In genomic region chr3:155129396-155129795, GRCh38 we compare ENCODE assay signal across 19 cellular contexts. TPM values are rescaled to one million over a fixed set of nuclear protein-coding genes. Genes with fewer than 3 reads are reported as not detected.
DNase-seq lines count a peak whose midpoint lies in the region; ATAC-seq and TF ChIP-seq lines count a peak whose summit lies in the region.
"Had no signal": no experiment of that assay in that cellular context is flagged by ENCODE, and none has a peak within 500 bp of the region (broad histone marks: within the 10 kb centered on the region; RNA-seq: fewer than 3 reads in every experiment).

No MANE protein-coding gene starts in this region.

- H3K36me3 Mint-ChIP-seq in natural killer cell treated with Interleukin-12 subunit alpha and Interleukin-12 subunit beta and Interleukin-15 and Interleukin-18, amount 100 ng/mL, for 72 hours = no peaks in the 10 kb centered on the region
- no peaks in the 10 kb centered on the region for H3K36me3 Mint-ChIP-seq in activated CD4-positive, alpha-beta memory T cell treated with anti-CD3 and anti-CD28 coated beads, Interleukin-2, amount 10 ng/mL, durations not matched to agents 7 days and 5 days (ENCODE audit: low read depth)
- H3K36me3 Mint-ChIP-seq: CD14-positive monocyte; CD4-positive, alpha-beta memory T cell had no signal

- peaks cover 72% of the 10 kb centered on the region for H3K79me2 ChIP-seq in DOHH2 (ENCODE audit: control insufficient read depth, low read length)
- peaks cover 13% of the 10 kb centered on the region for H3K79me2 ChIP-seq in OCI-LY1 (ENCODE audit: insufficient read depth, low read length)
- no peaks in the 10 kb centered on the region for H3K79me2 ChIP-seq in mesendoderm (ENCODE audit: control insufficient read depth, insufficient read depth, low read length)

- H3K4ac ChIP-seq in mesendoderm (ENCODE audit: low read depth, low read length) = no peak overlapping the region

- H3K4me1 ChIP-seq in DOHH2 (ENCODE audit: control insufficient read depth, low read length) (peaks cover 65% of the 10 kb centered on the region), OCI-LY1 (ENCODE audit: insufficient read depth, low read length, severe bottlenecking) (peaks cover 50% of the 10 kb centered on the region), mesendoderm (ENCODE audit: control insufficient read depth, low read depth, low read length) (no peaks in the 10 kb centered on the region), testis (no peaks in the 10 kb centered on the region)

- no peak overlapping the region for H2BK5ac ChIP-seq in mesendoderm (ENCODE audit: low read length)

- ATAC-seq in natural killer cell treated with Interleukin-12 subunit alpha and Interleukin-12 subunit beta and Interleukin-15 and Interleukin-18, amount 100 ng/mL, for 72 hours = no peak
- ATAC-seq: GM12878, HepG2 had no signal

- peaks cover 10% of the 10 kb centered on the region; the same call in 1 of the 2 replicates for H3F3A ChIP-seq in DOHH2 (ENCODE audit: control insufficient read depth, insufficient read depth)
- H3F3A ChIP-seq in OCI-LY1 (ENCODE audit: insufficient read depth, low read length) = no peaks in the 10 kb centered on the region

- no peak overlapping the region for H3K27ac Mint-ChIP-seq in natural killer cell treated with Interleukin-12 subunit alpha and Interleukin-12 subunit beta and Interleukin-15 and Interleukin-18, amount 100 ng/mL, for 72 hours
- H3K27ac Mint-ChIP-seq in activated CD4-positive, alpha-beta memory T cell treated with anti-CD3 and anti-CD28 coated beads, Interleukin-2, amount 10 ng/mL, durations not matched to agents 7 days and 5 days = no peak overlapping the region
- H3K27ac Mint-ChIP-seq: CD14-positive monocyte; CD4-positive, alpha-beta memory T cell; H9 had no signal

- H2BK120ac ChIP-seq in mesendoderm (ENCODE audit: low read depth, low read length) = no peak overlapping the region

- peak overlapping the region; percentile 59 for H3K27ac ChIP-seq in DOHH2 (ENCODE audit: low read depth, low read length)
- peak overlapping the region; percentile 34 for H3K27ac ChIP-seq in OCI-LY1 (ENCODE audit: low read depth, low read length, poor library complexity, severe bottlenecking)
- H3K27ac ChIP-seq in mesendoderm (ENCODE audit: low read depth, low read length) = no peak overlapping the region
- no peak overlapping the region for H3K27ac ChIP-seq in testis
- H3K27ac ChIP-seq: BLaER1 had no signal

- peaks cover 14% of the 10 kb centered on the region for H3K9me3 Mint-ChIP-seq in natural killer cell treated with Interleukin-12 subunit alpha and Interleukin-12 subunit beta and Interleukin-15 and Interleukin-18, amount 100 ng/mL, for 72 hours
- H3K9me3 Mint-ChIP-seq in activated CD4-positive, alpha-beta memory T cell treated with anti-CD3 and anti-CD28 coated beads, Interleukin-2, amount 10 ng/mL, durations not matched to agents 7 days and 5 days = peaks cover 4% of the 10 kb centered on the region
- H3K9me3 Mint-ChIP-seq: H9 had no signal

- H3K9me3 ChIP-seq in DOHH2 (ENCODE audit: control insufficient read depth, insufficient read depth, low read length) (no peaks in the 10 kb centered on the region), OCI-LY1 (ENCODE audit: low read length) (no peaks in the 10 kb centered on the region), testis (no peaks in the 10 kb centered on the region)

- WGBS in mesendoderm (ENCODE audit: extremely low coverage, insufficient coverage, low lambda C conversion rate) = no CpG with 5 or more reads among the region's 2 CpGs
- whole genome bisulfite sequencing in testis, 2 donors = 74 to 81% methylated on average over 2 of the region's 2 CpGs

- peak overlapping the region; percentile 50 for H3K4me3 ChIP-seq in DOHH2 (ENCODE audit: low read length)
- no peak overlapping the region for H3K4me3 ChIP-seq in OCI-LY1 (ENCODE audit: low read depth, low read length, poor library complexity, severe bottlenecking)
- no peak overlapping the region for H3K4me3 ChIP-seq in choroid plexus epithelial cell (ENCODE audit: low read depth, low read length)
- no peak overlapping the region for H3K4me3 ChIP-seq in mesendoderm (ENCODE audit: low read length)
- H3K4me3 ChIP-seq in testis = no peak overlapping the region
- H3K4me3 ChIP-seq: BLaER1, GM12878 had no signal

- no peaks in the 10 kb centered on the region for H3K4me1 Mint-ChIP-seq in natural killer cell treated with Interleukin-12 subunit alpha and Interleukin-12 subunit beta and Interleukin-15 and Interleukin-18, amount 100 ng/mL, for 72 hours (ENCODE audit: low read depth in 2 of 2)
- no peaks in the 10 kb centered on the region for H3K4me1 Mint-ChIP-seq in activated CD4-positive, alpha-beta memory T cell treated with anti-CD3 and anti-CD28 coated beads, Interleukin-2, amount 10 ng/mL, durations not matched to agents 7 days and 5 days
- H3K4me1 Mint-ChIP-seq: CD4-positive, alpha-beta memory T cell had no signal

- peak overlapping the region; percentile 62 for H3K4me2 ChIP-seq in DOHH2 (ENCODE audit: low read length)
- H3K4me2 ChIP-seq in OCI-LY1 (ENCODE audit: low read length) = no peak overlapping the region
- no peak overlapping the region for H3K4me2 ChIP-seq in mesendoderm (ENCODE audit: low read length)
- H3K4me2 ChIP-seq: BLaER1 had no signal

- no peak overlapping the region for H4K8ac ChIP-seq in mesendoderm (ENCODE audit: low read depth, low read length)

- CTCF ChIA-PET in activated CD4-positive, alpha-beta memory T cell treated with anti-CD3 and anti-CD28 coated beads, Interleukin-2, amount 10 ng/mL, durations not matched to agents 7 days and 5 days (lab: Charles Lee) = no interaction called here

- no peak overlapping the region for H4K5ac ChIP-seq in mesendoderm (ENCODE audit: low read length)

- DNase-seq in choroid plexus epithelial cell (ENCODE audit: low read depth) (peak; percentile 13), mesendoderm (peak; percentile 38), testis (no peak)
- no peak for DNase-seq in natural killer cell treated with Interleukin-12 subunit alpha and Interleukin-12 subunit beta and Interleukin-15 and Interleukin-18, amount 100 ng/mL, for 72 hours (ENCODE audit: low spot score)
- no peak for DNase-seq in activated CD4-positive, alpha-beta memory T cell treated with anti-CD3 and anti-CD28 coated beads, Interleukin-2, amount 10 ng/mL, durations not matched to agents 7 days and 5 days
- DNase-seq in activated naive CD4-positive, alpha-beta T cell treated with Interleukin-2 at 50 U/mL for 16 hours = no peak
- DNase-seq: 8988T; CD4-positive, alpha-beta memory T cell; DMS153; DMS79; EL; H9 had no signal

- H3K36me3 ChIP-seq in DOHH2 (ENCODE audit: control insufficient read depth, low read length) = peaks cover 84% of the 10 kb centered on the region
- peaks cover 87% of the 10 kb centered on the region for H3K36me3 ChIP-seq in OCI-LY1 (ENCODE audit: insufficient read depth, low read length)
- no peaks in the 10 kb centered on the region for H3K36me3 ChIP-seq in mesendoderm (ENCODE audit: control insufficient read depth, insufficient read depth, low read length)
- no peaks in the 10 kb centered on the region for H3K36me3 ChIP-seq in testis (ENCODE audit: low read depth, missing control alignments)
- H3K36me3 ChIP-seq: BLaER1 had no signal

- TF ChIP-seq POLR2A in testis (IDR thresholded peaks at IDR 0.05) = no peak

- H3K23ac ChIP-seq in mesendoderm (ENCODE audit: low read length) = no peak overlapping the region

- no peak overlapping the region for H2AK5ac ChIP-seq in mesendoderm (ENCODE audit: low read length)

- no peaks in the 10 kb centered on the region for H3K27me3 Mint-ChIP-seq in natural killer cell treated with Interleukin-12 subunit alpha and Interleukin-12 subunit beta and Interleukin-15 and Interleukin-18, amount 100 ng/mL, for 72 hours
- no peaks in the 10 kb centered on the region for H3K27me3 Mint-ChIP-seq in activated CD4-positive, alpha-beta memory T cell treated with anti-CD3 and anti-CD28 coated beads, Interleukin-2, amount 10 ng/mL, durations not matched to agents 7 days and 5 days
- H3K27me3 Mint-ChIP-seq: CD4-positive, alpha-beta memory T cell had no signal

- no peak for TF ChIP-seq CTCF in DOHH2 (IDR thresholded peaks at IDR 0.05; ENCODE audit: low read depth, low read length, poor library complexity, severe bottlenecking)
- no peak for TF ChIP-seq CTCF in OCI-LY1 (IDR thresholded peaks at IDR 0.05; ENCODE audit: low read length)
- no peak for TF ChIP-seq CTCF in choroid plexus epithelial cell (conservative IDR thresholded peaks at IDR 0.05; ENCODE audit: low read depth, low read length)
- TF ChIP-seq CTCF in testis (IDR thresholded peaks at IDR 0.05) = no peak

- H3K79me1 ChIP-seq in mesendoderm (ENCODE audit: low read length) = no peaks in the 10 kb centered on the region

- H3K56ac ChIP-seq in mesendoderm (ENCODE audit: low read length) = no peak overlapping the region

- H3K4me3 Mint-ChIP-seq in natural killer cell treated with Interleukin-12 subunit alpha and Interleukin-12 subunit beta and Interleukin-15 and Interleukin-18, amount 100 ng/mL, for 72 hours = no peak overlapping the region
- no peak overlapping the region for H3K4me3 Mint-ChIP-seq in activated CD4-positive, alpha-beta memory T cell treated with anti-CD3 and anti-CD28 coated beads, Interleukin-2, amount 10 ng/mL, durations not matched to agents 7 days and 5 days
- H3K4me3 Mint-ChIP-seq: CD14-positive monocyte; CD4-positive, alpha-beta memory T cell; H9 had no signal

- no peak overlapping the region for H3K18ac ChIP-seq in mesendoderm (ENCODE audit: low read length)

- H3K9ac ChIP-seq in OCI-LY1 (ENCODE audit: low read length) = no peak overlapping the region
- H3K9ac ChIP-seq in mesendoderm (ENCODE audit: low read length) = no peak overlapping the region
- H3K9ac ChIP-seq: BLaER1 had no signal

- POLR2A ChIA-PET in activated CD4-positive, alpha-beta memory T cell treated with anti-CD3 and anti-CD28 coated beads, Interleukin-2, amount 10 ng/mL, durations not matched to agents 7 days and 5 days (lab: Charles Lee) = no interaction called here

- H3K27me3 ChIP-seq in DOHH2 (ENCODE audit: control insufficient read depth, low read length) (no peaks in the 10 kb centered on the region), OCI-LY1 (ENCODE audit: insufficient read depth, low read length) (no peaks in the 10 kb centered on the region), mesendoderm (ENCODE audit: insufficient read depth, low read length, poor library complexity) (no peaks in the 10 kb centered on the region), testis (no peaks in the 10 kb centered on the region)
- H3K27me3 ChIP-seq: BLaER1 had no signal

- H3K9me2 ChIP-seq in DOHH2 (replicated peaks; ENCODE audit: control insufficient read depth, low read length) = no peaks in the 10 kb centered on the region
- no peaks in the 10 kb centered on the region for H3K9me2 ChIP-seq in OCI-LY1 (ENCODE audit: low read depth, low read length)

- intact Hi-C loops in testis (cut with DNase I; ENCODE audit: low total_unique reads) = no loop called here

- H4K20me1 ChIP-seq in DOHH2 (ENCODE audit: control insufficient read depth, insufficient read depth, low read depth, low read length) (no peaks in the 10 kb centered on the region), OCI-LY1 (ENCODE audit: insufficient read depth, low read length) (no peaks in the 10 kb centered on the region)
- H4K20me1 ChIP-seq: BLaER1 had no signal

- no peak overlapping the region for H2AFZ ChIP-seq in OCI-LY1 (ENCODE audit: low read length)

- no peak overlapping the region for H2BK15ac ChIP-seq in mesendoderm (replicated peaks; ENCODE audit: low read depth)

RNA-seq across cellular contexts. Expression of gene MME, which starts 49.3 kb away (rescaled TPM):
- 16.9 TPM for polyA plus RNA-seq in mesendoderm (2013, experiment 1 of 2)
- 15.7 TPM for polyA plus RNA-seq in mesendoderm (2013, experiment 2 of 2)
- total RNA-seq in testis = 1 to 10 TPM; 5.5 to 6.3 TPM
- 5.4 TPM for polyA plus RNA-seq in testis (ENCODE audit: insufficient read depth, low read depth, low replicate concordance)
- total RNA-seq in natural killer cell treated with Interleukin-12 subunit alpha and Interleukin-12 subunit beta and Interleukin-15 and Interleukin-18, amount 100 ng/mL, for 72 hours = not detected
- not detected for total RNA-seq in activated CD4-positive, alpha-beta memory T cell treated with anti-CD3 and anti-CD28 coated beads, Interleukin-2, amount 10 ng/mL, durations not matched to agents 7 days and 5 days
- total RNA-seq: A673, HepG2 had no signal
- polyA plus RNA-seq: HepG2 had no signal

Comparison
In these comparisons a context has a peak if more than half of its experiments do, and no peak if none do; other contexts are left out.
1. H3K27ac ChIP-seq: peak in DOHH2 (single experiment) and OCI-LY1 (single experiment); none in mesendoderm (single experiment) and testis (0 of 2).
2. DNase-seq: peak in choroid plexus epithelial cell (single experiment) and mesendoderm (single experiment); none in testis (single experiment), natural killer cell treated with Interleukin-12 subunit alpha and Interleukin-12 subunit beta and Interleukin-15 and Interleukin-18, amount 100 ng/mL, for 72 hours (single experiment), activated CD4-positive, alpha-beta memory T cell treated with anti-CD3 and anti-CD28 coated beads, Interleukin-2, amount 10 ng/mL, durations not matched to agents 7 days and 5 days (single experiment) and activated naive CD4-positive, alpha-beta T cell treated with Interleukin-2 at 50 U/mL for 16 hours (single experiment).
3. RNA of gene MME, which starts 49.3 kb away (total RNA-seq): 5.5 to 6.3 TPM in testis; not detected in natural killer cell treated with Interleukin-12 subunit alpha and Interleukin-12 subunit beta and Interleukin-15 and Interleukin-18, amount 100 ng/mL, for 72 hours and not detected in activated CD4-positive, alpha-beta memory T cell treated with anti-CD3 and anti-CD28 coated beads, Interleukin-2, amount 10 ng/mL, durations not matched to agents 7 days and 5 days; every median in the first group is over 4 times any median in the second.